ENCODE assay signal across 10 cellular contexts in the genomic region with DNA sequence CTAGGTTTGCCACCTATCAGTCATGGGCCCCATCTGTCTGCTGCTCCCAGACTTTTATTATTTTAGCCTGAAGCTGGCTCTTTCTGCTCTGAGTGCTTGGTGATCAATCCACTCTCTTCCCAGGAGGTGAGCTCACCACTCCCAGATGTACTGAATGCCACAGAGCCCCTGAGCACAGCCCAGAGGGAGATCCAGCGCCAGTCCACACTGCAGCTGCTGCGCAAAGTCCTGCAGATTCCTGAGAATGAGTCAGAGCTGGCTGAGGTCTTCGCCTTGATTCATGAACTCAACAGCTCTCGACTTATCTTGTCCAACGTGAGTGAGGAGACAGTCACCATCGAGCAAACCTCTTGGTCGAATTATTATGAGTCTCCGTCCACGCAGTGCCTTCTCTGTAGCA. TPM values are rescaled to one million over a fixed set of nuclear protein-coding genes. Genes with fewer than 3 reads are reported as not detected.
DNase-seq lines count a peak whose midpoint lies in the region; ATAC-seq and TF ChIP-seq lines count a peak whose summit lies in the region.
"Had no signal": no experiment of that assay in that cellular context is flagged by ENCODE, and none has a peak within 500 bp of the region (broad histone marks: within the 10 kb centered on the region; RNA-seq: fewer than 3 reads in every experiment).

No MANE protein-coding gene starts in this region.

- in situ Hi-C loops in astrocyte of the spinal cord (cut with HindIII; ENCODE audit: low sequenced_read_pairs) = no loop called here

- H3K4me1 ChIP-seq in hepatocyte (ENCODE audit: insufficient read depth) (peaks cover 4% of the 10 kb centered on the region), uterus (no peaks in the 10 kb centered on the region), endodermal cell (ENCODE audit: control insufficient read depth, insufficient read depth, low read length) (no peaks in the 10 kb centered on the region)

- H3K9me3 Mint-ChIP-seq in endodermal cell (no peaks in the 10 kb centered on the region), immature natural killer cell (no peaks in the 10 kb centered on the region)
- H3K9me3 Mint-ChIP-seq: dendritic cell treated with granulocyte-macrophage colony-stimulating factor and Interleukin-4, amounts not matched to agents 40 ng/mL and 50 ng/mL, for 4 days had no signal

- no peak overlapping the region for H2AFZ ChIP-seq in hepatocyte

- H3K36me3 Mint-ChIP-seq in endodermal cell (ENCODE audit: low read depth) (peaks cover 64% of the 10 kb centered on the region), immature natural killer cell (peaks cover 83 to 100% (median 94%) of the 10 kb centered on the region in 3 donors)

- TF ChIP-seq POLR2A in uterus (IDR thresholded peaks at IDR 0.05) = no peak

- H3K4me3 Mint-ChIP-seq in endodermal cell = no peak overlapping the region
- no peak overlapping the region for H3K4me3 Mint-ChIP-seq in immature natural killer cell
- H3K4me3 Mint-ChIP-seq: dendritic cell treated with granulocyte-macrophage colony-stimulating factor and Interleukin-4, amounts not matched to agents 40 ng/mL and 50 ng/mL, for 4 days had no signal

- H3K4me3 ChIP-seq in astrocyte of the spinal cord (ENCODE audit: low read depth, low read length) = no peak overlapping the region
- H3K4me3 ChIP-seq in hepatocyte = no peak overlapping the region
- H3K4me3 ChIP-seq in uterus = no peak overlapping the region
- H3K4me3 ChIP-seq in endodermal cell (ENCODE audit: low read length) = no peak overlapping the region

- H3K27me3 Mint-ChIP-seq in endodermal cell (ENCODE audit: insufficient read depth) (no peaks in the 10 kb centered on the region), immature natural killer cell (ENCODE audit: low read depth in 3 of 3) (peaks cover 0 to 3% (median 2%) of the 10 kb centered on the region in 3 donors)
- H3K27me3 Mint-ChIP-seq: dendritic cell treated with granulocyte-macrophage colony-stimulating factor and Interleukin-4, amounts not matched to agents 40 ng/mL and 50 ng/mL, for 4 days; progenitor cell of endocrine pancreas had no signal

- no peak for ATAC-seq in HG02642 (IDR thresholded peaks at IDR 0.05; ENCODE audit: poor library complexity, unreplicated experiment)

- no peaks in the 10 kb centered on the region for H3K9me2 ChIP-seq in hepatocyte (replicated peaks; ENCODE audit: insufficient read depth)

- H4K20me1 ChIP-seq in hepatocyte (ENCODE audit: insufficient read depth, poor library complexity, severe bottlenecking) = no peaks in the 10 kb centered on the region

- 68% methylated on average over 9 of the region's 9 CpGs for WGBS in hepatocyte (ENCODE audit: low lambda C conversion rate, missing lambda C conversion rate)
- 88 to 94% methylated on average over 7 to 9 of the region's 9 CpGs for WGBS in endodermal cell (ENCODE audit: insufficient coverage in 1 of 2, insufficient read length in 1 of 2), 2 experiments

- no peak for TF ChIP-seq CTCF in astrocyte of the spinal cord (IDR thresholded peaks at IDR 0.05; ENCODE audit: low read depth, low read length)
- no peak for TF ChIP-seq CTCF in hepatocyte (IDR thresholded peaks at IDR 0.05; ENCODE audit: poor library complexity)
- TF ChIP-seq CTCF in uterus (IDR thresholded peaks at IDR 0.05) = no peak
- no peak for TF ChIP-seq CTCF in endodermal cell (conservative IDR thresholded peaks at IDR 0.05)

- no peak overlapping the region for H3K4me2 ChIP-seq in hepatocyte

- H3K27ac Mint-ChIP-seq in endodermal cell (no peak overlapping the region), immature natural killer cell (no peak overlapping the region)
- H3K27ac Mint-ChIP-seq: dendritic cell treated with granulocyte-macrophage colony-stimulating factor and Interleukin-4, amounts not matched to agents 40 ng/mL and 50 ng/mL, for 4 days; progenitor cell of endocrine pancreas had no signal

- H3K9me3 ChIP-seq in hepatocyte (ENCODE audit: low read depth) (no peaks in the 10 kb centered on the region), uterus (no peaks in the 10 kb centered on the region), endodermal cell (ENCODE audit: control insufficient read depth, low read length) (no peaks in the 10 kb centered on the region)

- no peak overlapping the region for H3K9ac ChIP-seq in endodermal cell (ENCODE audit: extremely low read depth, low read length, poor library complexity, severe bottlenecking)

- H3K27me3 ChIP-seq in hepatocyte (no peaks in the 10 kb centered on the region), uterus (no peaks in the 10 kb centered on the region), endodermal cell (ENCODE audit: control insufficient read depth, insufficient read depth, low read length, poor library complexity, severe bottlenecking) (no peaks in the 10 kb centered on the region)

- no peaks in the 10 kb centered on the region for H3K79me2 ChIP-seq in hepatocyte

- H3K4me1 Mint-ChIP-seq in endodermal cell (no peaks in the 10 kb centered on the region), immature natural killer cell (no peaks in the 10 kb centered on the region)

- H3K36me3 ChIP-seq in hepatocyte (replicated peaks; ENCODE audit: insufficient read depth, low read depth) = peaks cover 6% of the 10 kb centered on the region
- H3K36me3 ChIP-seq in uterus = no peaks in the 10 kb centered on the region
- peaks cover 94% of the 10 kb centered on the region for H3K36me3 ChIP-seq in endodermal cell (ENCODE audit: control insufficient read depth, insufficient read depth, low read length)

- DNase-seq in HPDE6-E6E7 (ENCODE audit: extremely low spot score) (peak; percentile 95), astrocyte of the spinal cord (ENCODE audit: low read depth, low spot score) (peak; percentile 97), hepatocyte (ENCODE audit: low spot score) (peak; percentile 74), uterus (peak; percentile 55 to 67), endodermal cell (no peak), immature natural killer cell (no peak)
- DNase-seq: NCI-H748 treated with DMSO at 0.1 percent for 48 hours had no signal

- intact Hi-C loops in uterus (cut with DNase I; ENCODE audit: low total_unique reads) = no loop called here

- H3K27ac ChIP-seq in hepatocyte = peak overlapping the region; percentile 66
- peak overlapping the region; percentile 33 to 40 for H3K27ac ChIP-seq in uterus
- H3K27ac ChIP-seq in endodermal cell (ENCODE audit: low read depth, low read length) = no peak overlapping the region

RNA-seq across cellular contexts. Expression of gene HMGXB3, which starts 36.0 kb away (rescaled TPM):
- total RNA-seq in hepatocyte = 32.8 and 47.5 TPM in 2 replicates
- 23.4 and 24.6 TPM in 2 replicates for polyA plus RNA-seq in hepatocyte
- 10 to 100 TPM; 19.0 to 43.4 (median 30.2) TPM for total RNA-seq in uterus
- total RNA-seq in endodermal cell = 10 to 100 TPM; 41.0 to 43.5 TPM
- polyA plus RNA-seq in endodermal cell (2013, experiment 1 of 2) = 28.0 TPM
- 28.3 TPM for polyA plus RNA-seq in endodermal cell (2013, experiment 2 of 2)
- polyA plus RNA-seq in immature natural killer cell = 10 to 100 TPM in 2 of 3 donors, 1 to 10 TPM in 1; 5.2 to 16.2 (median 12.7) TPM

RNA-seq across cellular contexts. Expression of gene TIGD6, which starts 36.1 kb away (rescaled TPM):
- 4.6 and 5.0 TPM in 2 replicates for total RNA-seq in hepatocyte
- 4.5 and 4.6 TPM in 2 replicates for polyA plus RNA-seq in hepatocyte
- total RNA-seq in uterus = 1 to 10 TPM; 1.2 to 6.8 (median 2.7) TPM
- total RNA-seq in endodermal cell = 1 to 10 TPM; 3.4 to 3.8 TPM
- polyA plus RNA-seq in endodermal cell (2013, experiment 1 of 2) = 5.8 TPM
- polyA plus RNA-seq in endodermal cell (2013, experiment 2 of 2) = 3.7 TPM
- polyA plus RNA-seq in immature natural killer cell = 1 to 10 TPM in 2 of 3 donors, under 1 TPM in 1; 0.48 to 2.0 (median 1.1) TPM

RNA-seq across cellular contexts. Expression of gene CSF1R, which starts 49.8 kb away (rescaled TPM):
- 4.5 and 4.7 TPM in 2 replicates for total RNA-seq in hepatocyte
- 3.6 and 5.1 TPM in 2 replicates for polyA plus RNA-seq in hepatocyte
- 10 to 100 TPM in 3 of 4 donors, 1 to 10 TPM in 1; 1.0 to 42.9 (median 22.8) TPM for total RNA-seq in uterus
- not detected for total RNA-seq in endodermal cell
- polyA plus RNA-seq in endodermal cell (2013, experiment 1 of 2) = 0.39 TPM
- polyA plus RNA-seq in endodermal cell (2013, experiment 2 of 2) = not detected
- polyA plus RNA-seq in immature natural killer cell = 10 to 100 TPM in 1 of 3 donors, 1 to 10 TPM in 1, under 1 TPM in 1; 0.82 to 10.4 (median 2.5) TPM
- total RNA-seq: progenitor cell of endocrine pancreas had no signal

Comparison
In these comparisons a context has a peak if more than half of its experiments do, and no peak if none do; other contexts are left out.
1. DNase-seq: peak in HPDE6-E6E7 (single experiment), astrocyte of the spinal cord (single experiment), hepatocyte (single experiment) and uterus (2 of 2); none in endodermal cell (single experiment) and immature natural killer cell (0 of 3).